8 cellular contexts compared by ENCODE assay signal in genomic region chr6:152897807-152898399, GRCh38.
DNase-seq lines count a peak whose midpoint lies in the region; ATAC-seq and TF ChIP-seq lines count a peak whose summit lies in the region.

No MANE protein-coding gene starts in this region.

- H3K9me3 ChIP-seq in testis, result no peaks in the 10 kb centered on the region

- DNase-seq in D341Med (ENCODE audit: low spot score) (peak; percentile 79), OCI-M1 (lab: John Stamatoyannopoulos, UW) (peak; percentile 85), fibroblast of the aortic adventitia (ENCODE audit: low read depth) (peak; percentile 56), occipital lobe (lab: John Stamatoyannopoulos, UW) (peak; percentile 20), testis (peak; percentile 77)
- peak; percentile 83 to 86 for DNase-seq in activated T-cell treated with anti-CD3 and anti-CD28 coated beads, Interleukin-2, amount 50 U/mL, for 48 hours

- no peaks in the 10 kb centered on the region for H3K4me1 ChIP-seq in testis

- H3K36me3 ChIP-seq in testis (ENCODE audit: low read depth, missing control alignments), result no peaks in the 10 kb centered on the region

- no peak for TF ChIP-seq POLR2A in testis (IDR thresholded peaks at IDR 0.05)

- peak; percentile 99 for ATAC-seq in GM19397 (IDR thresholded peaks at IDR 0.05; ENCODE audit: unreplicated experiment)
- peak; percentile 92 for ATAC-seq in HG03439 (IDR thresholded peaks at IDR 0.05; ENCODE audit: unreplicated experiment)

- intact Hi-C loops in testis (cut with DNase I; ENCODE audit: low total_unique reads), result no loop called here

- WGBS in testis, 2 donors, result 32 to 42% methylated on average over 15 to 16 of the region's 16 CpGs

- H3K4me3 ChIP-seq in fibroblast of the aortic adventitia (ENCODE audit: low read depth, low read length) (no peak overlapping the region), testis (no peak overlapping the region)

- no peaks in the 10 kb centered on the region for H3K27me3 ChIP-seq in testis

- no peak overlapping the region for H3K27ac ChIP-seq in testis

- TF ChIP-seq CTCF in fibroblast of the aortic adventitia (IDR thresholded peaks at IDR 0.05; ENCODE audit: insufficient read depth, low read length) (peak; percentile 98), testis (IDR thresholded peaks at IDR 0.05) (peak; percentile 27 to 64 (median 47))

Comparison
In these comparisons a context has a peak if more than half of its experiments do, and no peak if none do; other contexts are left out.
1. DNase-seq: peak in every context shown above with its lines; median percentile 85 in OCI-M1; 84 in activated T-cell treated with anti-CD3 and anti-CD28 coated beads, Interleukin-2, amount 50 U/mL, for 48 hours; 79 in D341Med; 77 in testis; 56 in fibroblast of the aortic adventitia; 20 in occipital lobe.